37 cellular contexts compared by ENCODE assay signal in genomic region chr5:22044229-22044628, GRCh38.
"Had no signal": no experiment of that assay in that cellular context is flagged by ENCODE, and none has a peak within 500 bp of the region (broad histone marks: within the 10 kb centered on the region; RNA-seq: fewer than 3 reads in every experiment).

No MANE protein-coding gene starts in this region.

- H3K4me2 ChIP-seq: hepatocyte, neural progenitor cell had no signal

- DNase-seq: activated CD4-positive, alpha-beta T cell treated with anti-CD3 and anti-CD28 coated beads for 48 hours; activated CD4-positive, alpha-beta T cell treated with anti-CD3 and anti-CD28 coated beads, Interleukin-2, amount 50 U/mL, for 48 hours; activated CD8-positive, alpha-beta memory T cell treated with anti-CD3 and anti-CD28 coated beads for 24 hours; activated effector memory CD4-positive, alpha-beta T cell treated with anti-CD3 and anti-CD28 coated beads, Interleukin-2, amount 50 U/mL, for 16 hours; activated naive CD4-positive, alpha-beta T cell treated with anti-CD3 and anti-CD28 coated beads for 36 hours; activated naive CD8-positive, alpha-beta T cell treated with anti-CD3 and anti-CD28 coated beads for 36 hours; activated T-cell treated with anti-CD3 and anti-CD28 coated beads, Interleukin-2, amount 50 U/mL, for 1 hour; adrenal gland; cerebellar nuclear complex; dorsolateral prefrontal cortex; effector memory CD4-positive, alpha-beta T cell; gastrocnemius medialis; glutamatergic neuron; islet precursor cell; left ventricle myocardium inferior; mesendoderm; natural killer cell; occipital lobe; psoas muscle; sigmoid colon; small intestine; stimulated activated CD4-positive, alpha-beta T cell treated with anti-CD3 and anti-CD28 coated beads, Interleukin-1b, Interleukin-23, amount 100 ng/mL, for 48 hours; stimulated activated CD4-positive, alpha-beta T cell treated with anti-CD3 and anti-CD28 coated beads, Interleukin-4, amount 100 ng/mL, for 4 hours; stimulated activated CD8-positive, alpha-beta memory T cell treated with anti-CD3 and anti-CD28 coated beads, Interleukin-4, amount 100 ng/mL, for 48 hours; stimulated activated naive CD8-positive, alpha-beta T cell treated with anti-CD3 and anti-CD28 coated beads, Interleukin-15, amount 100 ng/mL, for 72 hours; substantia nigra; uterus; WERI-Rb-1 had no signal

- H3K9ac ChIP-seq: neural progenitor cell, parathyroid adenoma had no signal

- H3K36me3 ChIP-seq: adrenal gland, ascending aorta, cardiac muscle cell, gastrocnemius medialis, left ventricle myocardium inferior, neural progenitor cell, sigmoid colon, uterus, WERI-Rb-1 had no signal

- ATAC-seq: activated CD4-positive, CD25-positive, alpha-beta regulatory T cell treated with anti-CD3 and anti-CD28 coated beads, Interleukin-2, amount 50 U/mL, for 24 hours; gastrocnemius medialis; natural killer cell; psoas muscle; stimulated activated memory B cell treated with anti-CD40 and anti-IgM and Interleukin-4, amounts not matched to agents 10 μg/mL and 1 μg/mL and 100 μg/mL, for 72 hours; stimulated activated naive CD8-positive, alpha-beta T cell treated with anti-CD3 and anti-CD28 coated beads, Interleukin-15, amount 100 ng/mL, for 72 hours had no signal

- H3K4me3 ChIP-seq: adrenal gland, ascending aorta, cardiac muscle cell, coronary artery, dorsolateral prefrontal cortex, gastrocnemius medialis, hepatocyte, left ventricle myocardium inferior, lung, neural progenitor cell, psoas muscle, sigmoid colon, uterus had no signal

- H3K27ac ChIP-seq: adrenal gland, ascending aorta, cardiac muscle cell, coronary artery, dorsolateral prefrontal cortex, gastrocnemius medialis, hepatocyte, left ventricle myocardium inferior, neural progenitor cell, parathyroid adenoma, psoas muscle, sigmoid colon, uterus, WERI-Rb-1 had no signal

- H3K79me2 ChIP-seq: hepatocyte, parathyroid adenoma had no signal

- H2AFZ ChIP-seq: hepatocyte, neural progenitor cell, parathyroid adenoma had no signal

- FAIRE-seq: small intestine had no signal

- H3K4me1 ChIP-seq: adrenal gland, ascending aorta, gastrocnemius medialis, left ventricle myocardium inferior, neural progenitor cell, parathyroid adenoma, psoas muscle, sigmoid colon, uterus had no signal

- H3K27me3 ChIP-seq: adrenal gland, ascending aorta, cardiac muscle cell, dorsolateral prefrontal cortex, gastrocnemius medialis, hepatocyte, neural progenitor cell, sigmoid colon, uterus had no signal

- H3K9me3 ChIP-seq: adrenal gland, ascending aorta, gastrocnemius medialis, psoas muscle, sigmoid colon, uterus had no signal
